18 cellular contexts compared by ENCODE assay signal in genomic region chr4:6494431-6495295, GRCh38. TPM values are rescaled to one million over a fixed set of nuclear protein-coding genes. Genes with fewer than 3 reads are reported as not detected.
DNase-seq lines count a peak whose midpoint lies in the region; ATAC-seq, FAIRE-seq and TF ChIP-seq lines count a peak whose summit lies in the region.
"Had no signal": no experiment of that assay in that cellular context is flagged by ENCODE, and none has a peak within 500 bp of the region (broad histone marks: within the 10 kb centered on the region; RNA-seq: fewer than 3 reads in every experiment).

No MANE protein-coding gene starts in this region.

- no peaks in the 10 kb centered on the region for H3K23me2 ChIP-seq in H1 (ENCODE audit: low read depth, low read length)

- no peak overlapping the region for H2AK5ac ChIP-seq in H1 (ENCODE audit: low read depth, low read length)
- H2AK5ac ChIP-seq in mesendoderm (ENCODE audit: low read length) = no peak overlapping the region

- POLR2A ChIA-PET in H1 (lab: Charles Lee; ENCODE audit: partially characterized antibody) = no interaction called here

- no peak for TF ChIP-seq CTCF in H1 (IDR thresholded peaks at IDR 0.05; ENCODE audit: control extremely low read depth in 1 of 3, insufficient read depth in 1 of 3, low read depth in 1 of 3, low read length in 3 of 3)
- no peak for TF ChIP-seq CTCF in nephron progenitor cell (IDR thresholded peaks at IDR 0.05)
- no peak for TF ChIP-seq CTCF in vagina (IDR thresholded peaks at IDR 0.05)

- H2BK120ac ChIP-seq in H1 (replicated peaks; ENCODE audit: low read depth, low read length) = no peak overlapping the region
- no peak overlapping the region for H2BK120ac ChIP-seq in mesendoderm (ENCODE audit: low read depth, low read length)

- H3K4me1 Mint-ChIP-seq in nephron progenitor cell = peaks cover 18% of the 10 kb centered on the region
- H3K4me1 Mint-ChIP-seq in T-helper 17 cell = no peaks in the 10 kb centered on the region

- no peak for TF ChIP-seq RAD21 in H1 (IDR thresholded peaks at IDR 0.05 in 1 of 2, conservative IDR thresholded peaks at IDR 0.05 in 1 of 2; ENCODE audit: low read depth in 2 of 2, low read length in 2 of 2)

- H3K23ac ChIP-seq in H1 (ENCODE audit: insufficient read length) (no peak overlapping the region), mesendoderm (ENCODE audit: low read length) (no peak overlapping the region)

- no peak overlapping the region for H2BK20ac ChIP-seq in H1 (ENCODE audit: low read length)

- no peaks in the 10 kb centered on the region for H3K79me2 ChIP-seq in H1 (ENCODE audit: control insufficient read depth in 1 of 2, insufficient read depth in 2 of 2, low read length in 2 of 2)
- no peaks in the 10 kb centered on the region for H3K79me2 ChIP-seq in mesendoderm (ENCODE audit: control insufficient read depth, insufficient read depth, low read length)

- H3K9me3 Mint-ChIP-seq in nephron progenitor cell = no peaks in the 10 kb centered on the region

- peak overlapping the region; percentile 50; the same call in 1 of the 2 replicates for H2BK12ac ChIP-seq in H1 (ENCODE audit: low read depth, low read length)

- H2BK5ac ChIP-seq in H1 (ENCODE audit: low read depth, low read length) = no peak overlapping the region
- no peak overlapping the region for H2BK5ac ChIP-seq in mesendoderm (ENCODE audit: low read length)

- H3K27ac ChIP-seq in H1 (ENCODE audit: low read depth, low read length) (no peak overlapping the region), vagina (no peak overlapping the region), mesendoderm (ENCODE audit: low read depth, low read length) (no peak overlapping the region)
- H3K27ac ChIP-seq: BLaER1 had no signal

- no peak for TF ChIP-seq EP300 in H1 (IDR thresholded peaks at IDR 0.05; ENCODE audit: borderline replicate concordance in 1 of 2, low read depth in 2 of 2, low read length in 2 of 2)

- intact Hi-C loops in vagina (cut with DNase I) = no loop called here

- ATAC-seq in T-helper 17 cell = no peak
- ATAC-seq: CD8-positive, alpha-beta T cell had no signal

- no peaks in the 10 kb centered on the region for H3K36me3 ChIP-seq in H1 (ENCODE audit: control insufficient read depth in 2 of 4, insufficient read depth in 4 of 4, low read length in 3 of 4)
- H3K36me3 ChIP-seq in vagina = no peaks in the 10 kb centered on the region
- H3K36me3 ChIP-seq in mesendoderm (ENCODE audit: control insufficient read depth, insufficient read depth, low read length) = no peaks in the 10 kb centered on the region
- H3K36me3 ChIP-seq: BLaER1 had no signal

- H3K4me3 ChIP-seq in H1 (ENCODE audit: extremely low read depth in 1 of 4, insufficient read depth in 2 of 4, low read depth in 3 of 4, low read length in 4 of 4) (no peak overlapping the region), vagina (no peak overlapping the region), mesendoderm (ENCODE audit: low read length) (no peak overlapping the region)
- H3K4me3 ChIP-seq: BLaER1 had no signal

- 76% methylated on average over 18 of the region's 18 CpGs; no CpG with 5 or more reads in 1 of the 2 experiments for WGBS in H1 (ENCODE audit: extremely low coverage in 1 of 2, insufficient coverage in 1 of 2, insufficient read length in 1 of 2, insufficient replicate concordance in 2 of 2, low coverage in 1 of 2, low lambda C conversion rate in 2 of 2, missing lambda C conversion rate in 1 of 2), 2 experiments
- no CpG with 5 or more reads among the region's 18 CpGs for WGBS in mesendoderm (ENCODE audit: extremely low coverage, insufficient coverage, low lambda C conversion rate)

- peak overlapping the region; percentile 25 for H4K91ac ChIP-seq in H1 (replicated peaks; ENCODE audit: insufficient read length, low read length)

- H2BK15ac ChIP-seq in H1 (ENCODE audit: low read length) (no peak overlapping the region), mesendoderm (replicated peaks; ENCODE audit: low read depth) (no peak overlapping the region)

- H3K4me3 Mint-ChIP-seq in nephron progenitor cell (peak overlapping the region; percentile 47), T-helper 17 cell (no peak overlapping the region)
- H3K4me3 Mint-ChIP-seq: CD8-positive, alpha-beta T cell had no signal

- H3K27ac Mint-ChIP-seq in nephron progenitor cell (peak overlapping the region; percentile 2), T-helper 17 cell (no peak overlapping the region)
- H3K27ac Mint-ChIP-seq: CD8-positive, alpha-beta T cell had no signal

- H3K4me2 ChIP-seq in H1 (ENCODE audit: insufficient read depth in 1 of 2, low read depth in 2 of 2, low read length in 2 of 2) (no peak overlapping the region), mesendoderm (ENCODE audit: low read length) (no peak overlapping the region)
- H3K4me2 ChIP-seq: BLaER1 had no signal

- H3K36me3 Mint-ChIP-seq in nephron progenitor cell (ENCODE audit: low read depth) = no peaks in the 10 kb centered on the region
- H3K36me3 Mint-ChIP-seq in T-helper 17 cell (ENCODE audit: low read depth) = no peaks in the 10 kb centered on the region
- H3K36me3 Mint-ChIP-seq: CD8-positive, alpha-beta T cell had no signal

- no peak overlapping the region for H2AFZ ChIP-seq in H1 (ENCODE audit: low read length)

- FAIRE-seq in H1 (lab: Jason Lieb, UNC) = no peak
- FAIRE-seq: A204.1, D721Med had no signal

- H3K9ac ChIP-seq in H1 (replicated peaks in 1 of 4; ENCODE audit: extremely low read depth in 1 of 4, low read depth in 3 of 4, low read length in 3 of 4) (no peak overlapping the region), mesendoderm (ENCODE audit: low read length) (no peak overlapping the region)
- H3K9ac ChIP-seq: BLaER1 had no signal

- H4K8ac ChIP-seq in H1 (ENCODE audit: extremely low read depth, insufficient read depth, low read length) = no peak overlapping the region; the same call in 1 of the 2 replicates
- H4K8ac ChIP-seq in mesendoderm (ENCODE audit: low read depth, low read length) = no peak overlapping the region

- H4K5ac ChIP-seq in H1 (ENCODE audit: insufficient read length, low read depth, low read length) = no peak overlapping the region
- H4K5ac ChIP-seq in mesendoderm (ENCODE audit: low read length) = no peak overlapping the region

- TF ChIP-seq POLR2A in H1 (IDR thresholded peaks at IDR 0.05; ENCODE audit: control extremely low read depth in 1 of 2, low read depth in 2 of 2, low read length in 2 of 2) (no peak), vagina (IDR thresholded peaks at IDR 0.05) (no peak)

- no peak overlapping the region for H3K14ac ChIP-seq in H1 (ENCODE audit: insufficient read length)

- no peak overlapping the region for H3K56ac ChIP-seq in H1 (replicated peaks; ENCODE audit: insufficient read length, low read depth, low read length)
- H3K56ac ChIP-seq in mesendoderm (ENCODE audit: low read length) = no peak overlapping the region

- no peaks in the 10 kb centered on the region for H4K20me1 ChIP-seq in H1 (replicated peaks in 1 of 2; ENCODE audit: control insufficient read depth in 1 of 2, insufficient read depth in 2 of 2, low read length in 2 of 2)
- H4K20me1 ChIP-seq: BLaER1 had no signal

- DNase-seq in activated effector memory CD4-positive, alpha-beta T cell treated with anti-CD3 and anti-CD28 coated beads, Interleukin-2, amount 50 U/mL, for 16 hours = peak; percentile 24
- no peak for DNase-seq in activated effector memory CD4-positive, alpha-beta T cell treated with Interleukin-2 at 50 U/mL for 16 hours
- DNase-seq in H1 (ENCODE audit: low read depth in 1 of 2, low spot score in 2 of 2) (no peak), nephron progenitor cell (no peak), vagina (ENCODE audit: extremely low spot score in 2 of 2) (peak; percentile 79 to 85), OCI-M1 (lab: John Stamatoyannopoulos, UW) (no peak), T-helper 17 cell (no peak), mesendoderm (no peak)
- DNase-seq: CD8-positive, alpha-beta T cell; DMS79; MV-4-11; NCI-H1417 treated with DMSO at 0.1 percent for 48 hours; NCI-H2029; NCI-H2171; NCI-H446 had no signal

- H3K9me3 ChIP-seq in H1 (ENCODE audit: insufficient read depth in 2 of 2, low read depth in 1 of 2, low read length in 1 of 2) (no peaks in the 10 kb centered on the region), vagina (no peaks in the 10 kb centered on the region), T-helper 17 cell (ENCODE audit: control insufficient read depth, low read length, poor library complexity, severe bottlenecking) (no peaks in the 10 kb centered on the region)

- H3K18ac ChIP-seq in H1 (ENCODE audit: extremely low read depth, low read length) (no peak overlapping the region), mesendoderm (ENCODE audit: low read length) (no peak overlapping the region)

- no peaks in the 10 kb centered on the region; a peak in 2 of 7 replicates for H3K27me3 ChIP-seq in H1 (replicated peaks in 1 of 4; ENCODE audit: control insufficient read depth in 3 of 4, extremely low read depth in 1 of 4, insufficient read depth in 3 of 4, low read length in 3 of 4)
- no peaks in the 10 kb centered on the region for H3K27me3 ChIP-seq in vagina
- H3K27me3 ChIP-seq in mesendoderm (ENCODE audit: insufficient read depth, low read length, poor library complexity) = no peaks in the 10 kb centered on the region
- H3K27me3 ChIP-seq: BLaER1 had no signal

- H3K4me1 ChIP-seq in H1 (replicated peaks in 1 of 4; ENCODE audit: control insufficient read depth in 3 of 4, insufficient read depth in 4 of 4, low read length in 3 of 4) = peaks cover 0 to 4% (median 0%) of the 10 kb centered on the region in 4 experiments; a peak in 3 of 7 replicates
- peaks cover 19% of the 10 kb centered on the region for H3K4me1 ChIP-seq in vagina
- no peaks in the 10 kb centered on the region for H3K4me1 ChIP-seq in mesendoderm (ENCODE audit: control insufficient read depth, low read depth, low read length)
- H3K4me1 ChIP-seq: BLaER1 had no signal

- H3K79me1 ChIP-seq in H1 (ENCODE audit: low read depth, low read length) (no peaks in the 10 kb centered on the region), mesendoderm (ENCODE audit: low read length) (no peaks in the 10 kb centered on the region)

- CTCF ChIA-PET in H1 (lab: Charles Lee; ENCODE audit: partially characterized antibody) = interaction anchor here (1.0 to 3.2 kb wide), 3 partner anchors 21 to 56 kb away, joined by 3 to 9 read pairs (median 4); no protein-coding TSS in a partner anchor

- H3K4ac ChIP-seq in H1 (replicated peaks; ENCODE audit: insufficient read length, low read depth, low read length) (no peak overlapping the region), mesendoderm (ENCODE audit: low read depth, low read length) (no peak overlapping the region)

- H3K27me3 Mint-ChIP-seq in nephron progenitor cell (ENCODE audit: low read depth, poor library complexity) (peaks cover 54% of the 10 kb centered on the region), T-helper 17 cell (peaks cover 40% of the 10 kb centered on the region)

RNA-seq across cellular contexts. Expression of gene PPP2R2C, which starts 22.2 kb away (rescaled TPM):
- total RNA-seq in H1 (2021; fragmentation: NEBNext Ultra II Directional; extraction: Animal tissue kit (Norgen Biotek cat#: 25700)) = 6.4 and 7.1 TPM in 2 replicates
- 6.4 and 7.5 TPM in 2 replicates for polyA plus RNA-seq in H1 (2011; rRNA removed)
- polyA plus RNA-seq in H1 (2011; cell fraction: cytosol; rRNA removed) = 7.7 TPM
- polyA plus RNA-seq in H1 (2011; cell fraction: nucleus; rRNA removed) = 8.8 TPM
- 4.9 to 7.3 TPM (median 5.8 TPM) in 4 replicates for polyA plus RNA-seq in H1 (2012, experiment 1 of 2)
- polyA plus RNA-seq in H1 (2012, experiment 2 of 2) = 2.3 TPM
- 6.6 TPM for polyA plus RNA-seq in H1 (2013, experiment 1 of 2)
- 6.4 TPM for polyA plus RNA-seq in H1 (2013, experiment 2 of 2)
- 14.1 and 14.6 TPM in 2 replicates for polyA minus RNA-seq in H1 (2011; rRNA and poly(A)+ RNA removed)
- polyA minus RNA-seq in H1 (2011; cell fraction: cytosol; rRNA and poly(A)+ RNA removed) = 4.1 TPM
- polyA minus RNA-seq in H1 (2011; cell fraction: nucleus; rRNA and poly(A)+ RNA removed) = 4.2 TPM
- total RNA-seq in vagina (17.2 TPM), T-helper 17 cell (not detected)
- 48.5 TPM for polyA plus RNA-seq in mesendoderm (2013, experiment 1 of 2)
- 52.5 TPM for polyA plus RNA-seq in mesendoderm (2013, experiment 2 of 2)
- total RNA-seq: CD8-positive, alpha-beta T cell had no signal

Comparison
In these comparisons a context has a peak if more than half of its experiments do, and no peak if none do; other contexts are left out.
1. DNase-seq: peak in activated effector memory CD4-positive, alpha-beta T cell treated with anti-CD3 and anti-CD28 coated beads, Interleukin-2, amount 50 U/mL, for 16 hours (single experiment) and vagina (2 of 2); none in activated effector memory CD4-positive, alpha-beta T cell treated with Interleukin-2 at 50 U/mL for 16 hours (single experiment), H1 (0 of 2), nephron progenitor cell (single experiment), OCI-M1 (single experiment), T-helper 17 cell (0 of 3) and mesendoderm (single experiment).